Comparison of ENCODE assay signal across 27 cellular contexts in genomic region chr20:13831476-13831875, GRCh38.
"Had no signal": no experiment of that assay in that cellular context is flagged by ENCODE, and none has a peak within 500 bp of the region (broad histone marks: within the 10 kb centered on the region; RNA-seq: fewer than 3 reads in every experiment).

No MANE protein-coding gene starts in this region.

- H3K36me3 Mint-ChIP-seq: neural progenitor cell; stimulated activated effector memory CD8-positive, alpha-beta T cell treated with anti-CD3 and anti-CD28 coated beads, Interleukin-12 subunit alpha, Interleukin-12 subunit beta, amount 100 ng/mL, for 72 hours; stimulated activated naive B cell treated with anti-CD40 and anti-IgM and Interleukin-4, amounts not matched to agents 10 μg/mL and 1 μg/mL and 100 μg/mL, for 72 hours had no signal

- ATAC-seq: psoas muscle; right cardiac atrium; right lobe of liver; stimulated activated effector memory CD8-positive, alpha-beta T cell treated with anti-CD3 and anti-CD28 coated beads, Interleukin-12 subunit alpha, Interleukin-12 subunit beta, amount 100 ng/mL, for 72 hours; stimulated activated naive B cell treated with anti-CD40 and anti-IgM and Interleukin-4, amounts not matched to agents 10 μg/mL and 1 μg/mL and 100 μg/mL, for 72 hours had no signal

- H3K27ac Mint-ChIP-seq: nephron; neural progenitor cell; progenitor cell of endocrine pancreas; stimulated activated effector memory CD8-positive, alpha-beta T cell treated with anti-CD3 and anti-CD28 coated beads, Interleukin-12 subunit alpha, Interleukin-12 subunit beta, amount 100 ng/mL, for 72 hours; stimulated activated naive B cell treated with anti-CD40 and anti-IgM and Interleukin-4, amounts not matched to agents 10 μg/mL and 1 μg/mL and 100 μg/mL, for 72 hours; stimulated activated naive CD8-positive, alpha-beta T cell treated with anti-CD3 and anti-CD28 coated beads, Interleukin-15, Interleukin-2, amounts not matched to agents 100 ng/mL and 50 ng/mL, for 24 hours had no signal

- H2AFZ ChIP-seq: neural progenitor cell, parathyroid adenoma had no signal

- H3K27me3 ChIP-seq: neural progenitor cell, ovary, right lobe of liver, sigmoid colon, stomach, thyroid gland, tibial nerve, upper lobe of left lung, vagina had no signal

- H3K9ac ChIP-seq: neural progenitor cell, parathyroid adenoma had no signal

- H3K79me2 ChIP-seq: parathyroid adenoma had no signal

- DNase-seq: occipital lobe; ovary; posterior cingulate gyrus; psoas muscle; right cardiac atrium; right lobe of liver; sigmoid colon; small intestine; stimulated activated CD4-positive, alpha-beta T cell treated with anti-CD3 and anti-CD28 coated beads, Interleukin-15, amount 100 ng/mL, for 24 hours; stimulated activated CD4-positive, alpha-beta T cell treated with anti-CD3 and anti-CD28 coated beads, Interleukin-2, amount 100 ng/mL, for 24 hours; stimulated activated CD4-positive, alpha-beta T cell treated with anti-CD3 and anti-CD28 coated beads, Interleukin-2, amount 100 ng/mL, for 48 hours; stimulated activated CD4-positive, alpha-beta T cell treated with anti-CD3 and anti-CD28 coated beads, Interleukin-4, amount 100 ng/mL, for 24 hours; stimulated activated naive B cell treated with anti-CD40 and anti-IgM and Interleukin-4, amounts not matched to agents 10 μg/mL and 1 μg/mL and 100 μg/mL, for 72 hours; stimulated activated naive CD4-positive, alpha-beta T cell treated with Interleukin-2 at 50 U/mL for 16 hours; stomach; thyroid gland; trophoblast cell; upper lobe of left lung had no signal

- H3K4me2 ChIP-seq: neural progenitor cell had no signal

- H3K4me3 ChIP-seq: neural progenitor cell, ovary, psoas muscle, right lobe of liver, sigmoid colon, stomach, thoracic aorta, thyroid gland, tibial nerve, upper lobe of left lung, vagina had no signal

- H3K9me3 ChIP-seq: ovary, psoas muscle, sigmoid colon, stomach, thoracic aorta, thyroid gland, tibial nerve, upper lobe of left lung, vagina had no signal

- H3K27me3 Mint-ChIP-seq: progenitor cell of endocrine pancreas had no signal

- H3K27ac ChIP-seq: neural progenitor cell, ovary, parathyroid adenoma, psoas muscle, right lobe of liver, sigmoid colon, stomach, thoracic aorta, thyroid gland, tibial nerve, upper lobe of left lung, vagina had no signal

- H3K4me3 Mint-ChIP-seq: nephron; neural progenitor cell; stimulated activated effector memory CD8-positive, alpha-beta T cell treated with anti-CD3 and anti-CD28 coated beads, Interleukin-12 subunit alpha, Interleukin-12 subunit beta, amount 100 ng/mL, for 72 hours; stimulated activated naive B cell treated with anti-CD40 and anti-IgM and Interleukin-4, amounts not matched to agents 10 μg/mL and 1 μg/mL and 100 μg/mL, for 72 hours; stimulated activated naive CD8-positive, alpha-beta T cell treated with anti-CD3 and anti-CD28 coated beads, Interleukin-15, Interleukin-2, amounts not matched to agents 100 ng/mL and 50 ng/mL, for 24 hours had no signal

- H3K4me1 ChIP-seq: neural progenitor cell, parathyroid adenoma, psoas muscle, right lobe of liver, stomach, thyroid gland, tibial nerve, upper lobe of left lung, vagina had no signal

- H3K36me3 ChIP-seq: neural progenitor cell, ovary, right lobe of liver, sigmoid colon, stomach, thoracic aorta, thyroid gland, tibial nerve, upper lobe of left lung, vagina had no signal

- H3K4me1 Mint-ChIP-seq: nephron; neural progenitor cell; stimulated activated effector memory CD8-positive, alpha-beta T cell treated with anti-CD3 and anti-CD28 coated beads, Interleukin-12 subunit alpha, Interleukin-12 subunit beta, amount 100 ng/mL, for 72 hours; stimulated activated naive B cell treated with anti-CD40 and anti-IgM and Interleukin-4, amounts not matched to agents 10 μg/mL and 1 μg/mL and 100 μg/mL, for 72 hours had no signal
